25 cellular contexts compared by ENCODE assay signal in the genomic region with DNA sequence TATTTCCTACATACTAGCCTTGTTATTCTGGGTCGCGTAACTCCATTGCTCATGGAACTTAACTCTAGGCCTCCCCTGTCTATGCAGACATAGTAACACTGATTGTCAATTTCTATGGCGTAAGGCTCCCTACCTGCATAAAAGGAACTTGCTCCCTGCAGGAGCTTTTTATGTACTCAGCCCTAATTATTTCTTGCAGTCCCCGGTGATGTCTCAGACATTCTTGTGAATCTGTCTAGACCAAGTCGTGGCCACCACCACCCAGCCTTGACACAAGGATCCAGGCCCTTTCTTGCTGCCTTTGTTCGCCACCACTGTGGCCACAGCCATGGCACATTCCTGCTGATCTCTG.
"Had no signal": no experiment of that assay in that cellular context is flagged by ENCODE, and none has a peak within 500 bp of the region (broad histone marks: within the 10 kb centered on the region; RNA-seq: fewer than 3 reads in every experiment).

No MANE protein-coding gene starts in this region.

- H3K9me3 Mint-ChIP-seq: activated naive CD8-positive, alpha-beta T cell treated with anti-CD3 and anti-CD28 coated beads for 36 hours; activated T-cell treated with anti-CD3 and anti-CD28 coated beads, Interleukin-2, amount 50 U/mL, for 4 hours; activated T-helper 2 cell treated with anti-CD3 and anti-CD28 coated beads, Interferon-gamma antibody, Interleukin-2, Interleukin-4, amounts not matched to agents 10 μg/mL and 5 μg/mL and 100 μg/mL, durations not matched to agents 14 hours and 24 hours and 36 hours; dendritic cell treated with granulocyte-macrophage colony-stimulating factor and Interleukin-4, amounts not matched to agents 40 ng/mL and 50 ng/mL, for 4 days; stimulated activated memory B cell treated with anti-CD40 and anti-IgM and Interleukin-4, amounts not matched to agents 10 μg/mL and 1 μg/mL and 100 μg/mL, for 72 hours; type B pancreatic cell; WTC11 had no signal

- H3K36me3 ChIP-seq: cardiac muscle cell, stomach, suprapubic skin had no signal

- H3K27me3 ChIP-seq: cardiac muscle cell, stomach, suprapubic skin had no signal

- H3K4me1 Mint-ChIP-seq: activated naive CD8-positive, alpha-beta T cell treated with anti-CD3 and anti-CD28 coated beads for 36 hours; stimulated activated memory B cell treated with anti-CD40 and anti-IgM and Interleukin-4, amounts not matched to agents 10 μg/mL and 1 μg/mL and 100 μg/mL, for 72 hours had no signal

- H3K36me3 Mint-ChIP-seq: activated naive CD8-positive, alpha-beta T cell treated with anti-CD3 and anti-CD28 coated beads for 36 hours; stimulated activated memory B cell treated with anti-CD40 and anti-IgM and Interleukin-4, amounts not matched to agents 10 μg/mL and 1 μg/mL and 100 μg/mL, for 72 hours; type B pancreatic cell; WTC11 had no signal

- FAIRE-seq: small intestine, TTC549 had no signal

- DNase-seq: activated CD4-positive, alpha-beta T cell treated with anti-CD3 and anti-CD28 coated beads, Interleukin-2, amount 50 U/mL, for 4 hours; activated CD8-positive, alpha-beta memory T cell treated with anti-CD3 and anti-CD28 coated beads, Interleukin-2, amount 50 U/mL, for 48 hours; activated naive CD4-positive, alpha-beta T cell treated with Interleukin-2 at 50 U/mL for 16 hours; activated naive CD8-positive, alpha-beta T cell treated with anti-CD3 and anti-CD28 coated beads for 36 hours; activated T-cell treated with anti-CD3 and anti-CD28 coated beads, Interleukin-2, amount 50 U/mL, for 4 hours; effector CD8-positive, alpha-beta T cell; foreskin melanocyte; hippocampal formation; left ventricle myocardium superior; mammary epithelial cell; nucleus accumbens; small intestine; stimulated activated CD4-positive, alpha-beta T cell treated with anti-CD3 and anti-CD28 coated beads, Interleukin-15, amount 100 ng/mL, for 24 hours; stomach; T-helper 1 cell had no signal

- ATAC-seq: activated T-cell treated with anti-CD3 and anti-CD28 coated beads, Interleukin-2, amount 50 U/mL, for 4 hours; esophagus mucosa; sciatic nerve; stimulated activated memory B cell treated with anti-CD40 and anti-IgM and Interleukin-4, amounts not matched to agents 10 μg/mL and 1 μg/mL and 100 μg/mL, for 72 hours had no signal

- H3K27ac ChIP-seq: cardiac muscle cell, suprapubic skin had no signal

- H3K9me3 ChIP-seq: stomach, suprapubic skin had no signal

- H3K4me3 ChIP-seq: cardiac muscle cell, stomach, suprapubic skin had no signal

- H3K27me3 Mint-ChIP-seq: dendritic cell treated with granulocyte-macrophage colony-stimulating factor and Interleukin-4, amounts not matched to agents 40 ng/mL and 50 ng/mL, for 4 days; stimulated activated memory B cell treated with anti-CD40 and anti-IgM and Interleukin-4, amounts not matched to agents 10 μg/mL and 1 μg/mL and 100 μg/mL, for 72 hours; type B pancreatic cell had no signal

- H3K27ac Mint-ChIP-seq: activated naive CD8-positive, alpha-beta T cell treated with anti-CD3 and anti-CD28 coated beads for 36 hours; activated T-helper 2 cell treated with anti-CD3 and anti-CD28 coated beads, Interferon-gamma antibody, Interleukin-2, Interleukin-4, amounts not matched to agents 10 μg/mL and 5 μg/mL and 100 μg/mL, durations not matched to agents 14 hours and 24 hours and 36 hours; dendritic cell treated with granulocyte-macrophage colony-stimulating factor and Interleukin-4, amounts not matched to agents 40 ng/mL and 50 ng/mL, for 4 days; stimulated activated memory B cell treated with anti-CD40 and anti-IgM and Interleukin-4, amounts not matched to agents 10 μg/mL and 1 μg/mL and 100 μg/mL, for 72 hours; type B pancreatic cell; WTC11 had no signal

- H3K4me3 Mint-ChIP-seq: activated naive CD8-positive, alpha-beta T cell treated with anti-CD3 and anti-CD28 coated beads for 36 hours; activated T-cell treated with anti-CD3 and anti-CD28 coated beads, Interleukin-2, amount 50 U/mL, for 4 hours; dendritic cell treated with granulocyte-macrophage colony-stimulating factor and Interleukin-4, amounts not matched to agents 40 ng/mL and 50 ng/mL, for 4 days; stimulated activated memory B cell treated with anti-CD40 and anti-IgM and Interleukin-4, amounts not matched to agents 10 μg/mL and 1 μg/mL and 100 μg/mL, for 72 hours; type B pancreatic cell; WTC11 had no signal
